In the genomic region with DNA sequence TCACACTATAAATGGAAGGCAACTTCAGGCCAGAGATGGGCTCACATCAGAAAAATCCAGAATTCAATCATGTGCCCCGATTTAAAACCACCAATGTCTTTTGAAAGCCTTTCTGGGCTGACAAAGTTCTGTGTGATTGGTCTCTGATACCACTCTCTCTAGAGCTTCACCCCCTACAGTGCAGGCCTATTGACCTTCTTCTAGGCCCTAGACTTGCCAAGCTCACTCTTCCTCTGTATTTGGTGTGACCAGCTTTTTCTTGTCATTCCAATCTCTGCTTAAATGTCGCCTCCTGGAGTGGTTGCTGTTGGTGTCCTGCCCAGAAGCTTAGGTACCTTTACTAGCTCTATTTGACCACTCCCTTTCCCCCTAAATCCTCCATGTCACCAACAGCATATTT, we compare ENCODE assay signal across 21 cellular contexts.
"Had no signal": no experiment of that assay in that cellular context is flagged by ENCODE, and none has a peak within 500 bp of the region (broad histone marks: within the 10 kb centered on the region; RNA-seq: fewer than 3 reads in every experiment).

No MANE protein-coding gene starts in this region.

- H3K27ac Mint-ChIP-seq: activated naive CD8-positive, alpha-beta T cell treated with anti-CD3 and anti-CD28 coated beads, Interleukin-2, amount 50 U/mL, for 24 hours; dendritic cell treated with granulocyte-macrophage colony-stimulating factor and Interleukin-4, amounts not matched to agents 40 ng/mL and 50 ng/mL, for 4 days; neural progenitor cell had no signal

- H3K27me3 ChIP-seq: neural progenitor cell, ovary, stomach, testis, upper lobe of right lung had no signal

- DNase-seq: activated CD4-positive, alpha-beta T cell treated with anti-CD3 and anti-CD28 coated beads for 1 hour; activated CD4-positive, alpha-beta T cell treated with anti-CD3 and anti-CD28 coated beads, Interleukin-2, amount 50 U/mL, for 4 hours; activated CD8-positive, alpha-beta memory T cell treated with anti-CD3 and anti-CD28 coated beads, Interleukin-2, amount 50 U/mL, for 4 hours; activated gamma-delta T cell treated with Interleukin-2 at 50 U/mL for 16 hours; activated naive CD8-positive, alpha-beta T cell treated with anti-CD3 and anti-CD28 coated beads, Interleukin-2, amount 50 U/mL, for 24 hours; activated T-cell treated with anti-CD3 and anti-CD28 coated beads, Interleukin-2, amount 50 U/mL, for 48 hours; aorta; effector memory CD4-positive, alpha-beta T cell; foreskin melanocyte; left colon; midbrain; ovary; stomach; T1000; testis; upper lobe of right lung had no signal

- H3K36me3 ChIP-seq: neural progenitor cell, ovary, stomach, upper lobe of right lung had no signal

- H3K4me3 Mint-ChIP-seq: activated naive CD8-positive, alpha-beta T cell treated with anti-CD3 and anti-CD28 coated beads, Interleukin-2, amount 50 U/mL, for 24 hours; dendritic cell treated with granulocyte-macrophage colony-stimulating factor and Interleukin-4, amounts not matched to agents 40 ng/mL and 50 ng/mL, for 4 days; neural progenitor cell had no signal

- H3K4me2 ChIP-seq: neural progenitor cell had no signal

- H3K27ac ChIP-seq: epithelial cell of prostate, neural progenitor cell, ovary, stomach, testis, upper lobe of right lung had no signal

- H3K4me3 ChIP-seq: lung, neural progenitor cell, ovary, stomach, testis, upper lobe of right lung had no signal

- H3K36me3 Mint-ChIP-seq: neural progenitor cell had no signal

- H2AFZ ChIP-seq: neural progenitor cell had no signal

- H3K4me1 ChIP-seq: neural progenitor cell, testis, upper lobe of right lung had no signal

- H3K27me3 Mint-ChIP-seq: activated naive CD8-positive, alpha-beta T cell treated with anti-CD3 and anti-CD28 coated beads, Interleukin-2, amount 50 U/mL, for 24 hours; dendritic cell treated with granulocyte-macrophage colony-stimulating factor and Interleukin-4, amounts not matched to agents 40 ng/mL and 50 ng/mL, for 4 days had no signal

- H3K9me3 ChIP-seq: ovary, testis, upper lobe of right lung had no signal

- ATAC-seq: left colon, sciatic nerve, upper lobe of right lung had no signal
